ENCODE assay signal across 3 cellular contexts in the genomic region with DNA sequence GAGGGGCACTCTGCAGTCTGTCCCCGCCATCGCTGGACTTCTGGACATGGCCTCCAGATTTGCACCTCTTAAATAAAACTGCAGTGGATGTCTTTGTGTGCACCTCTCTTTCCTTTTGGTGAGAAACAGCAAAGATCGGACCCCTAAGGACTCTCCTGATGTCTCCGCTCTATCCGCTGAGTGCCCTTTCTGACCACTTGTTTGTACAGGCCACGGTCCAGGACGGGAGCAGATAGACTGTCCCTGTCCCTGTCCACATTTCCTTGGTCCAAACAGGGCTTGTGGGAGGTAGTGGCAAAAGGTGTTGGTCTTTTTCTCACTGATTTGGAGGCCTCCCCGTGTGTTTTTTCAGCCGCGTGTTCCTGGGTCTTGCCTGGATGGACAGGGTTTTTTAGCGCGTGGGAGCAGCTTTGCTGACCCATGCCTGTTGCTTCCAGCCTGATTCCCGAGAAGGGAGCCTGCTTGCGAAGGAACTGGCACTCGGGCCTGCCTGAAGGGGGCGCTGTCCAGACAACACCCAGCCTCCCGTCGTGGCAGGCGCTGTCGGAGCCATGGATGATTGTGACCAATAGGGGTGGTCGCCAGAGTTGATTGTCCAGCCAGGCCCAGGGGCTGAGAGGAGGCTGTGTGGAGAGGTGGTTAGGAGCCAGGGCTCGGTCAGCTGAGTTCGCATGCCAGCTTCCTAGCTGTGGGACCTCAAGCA.
TF ChIP-seq lines count a peak whose summit lies in the region.

No MANE protein-coding gene starts in this region.

TF ChIP-seq in GM23338, 12 proteins besides CTCF, POLR2A, EP300 and RAD21 (continues in another document):
- TF ChIP-seq POLR2AphosphoS5 (IDR thresholded peaks at IDR 0.05; ENCODE audit: low read depth) (no peak), NANOG (IDR thresholded peaks at IDR 0.05; ENCODE audit: borderline replicate concordance) (no peak), ZNF331 (CRISPR knock-in tag; IDR thresholded peaks at IDR 0.05; ENCODE audit: low read depth) (no peak), ZNF114 (CRISPR knock-in tag; IDR thresholded peaks at IDR 0.05) (no peak), EZH2 (IDR thresholded peaks at IDR 0.05; ENCODE audit: low read depth, unreplicated experiment) (no peak), JUNB (IDR thresholded peaks at IDR 0.05; ENCODE audit: unreplicated experiment) (no peak), STAT1 (IDR thresholded peaks at IDR 0.05; ENCODE audit: unreplicated experiment) (no peak), ETS1 (IDR thresholded peaks at IDR 0.05) (no peak), EZH2phosphoT487 (IDR thresholded peaks at IDR 0.05; ENCODE audit: unreplicated experiment) (no peak), CREB1 (CRISPR knock-in tag; IDR thresholded peaks at IDR 0.05; ENCODE audit: low read depth) (no peak)
- TF ChIP-seq, protein P1, sequence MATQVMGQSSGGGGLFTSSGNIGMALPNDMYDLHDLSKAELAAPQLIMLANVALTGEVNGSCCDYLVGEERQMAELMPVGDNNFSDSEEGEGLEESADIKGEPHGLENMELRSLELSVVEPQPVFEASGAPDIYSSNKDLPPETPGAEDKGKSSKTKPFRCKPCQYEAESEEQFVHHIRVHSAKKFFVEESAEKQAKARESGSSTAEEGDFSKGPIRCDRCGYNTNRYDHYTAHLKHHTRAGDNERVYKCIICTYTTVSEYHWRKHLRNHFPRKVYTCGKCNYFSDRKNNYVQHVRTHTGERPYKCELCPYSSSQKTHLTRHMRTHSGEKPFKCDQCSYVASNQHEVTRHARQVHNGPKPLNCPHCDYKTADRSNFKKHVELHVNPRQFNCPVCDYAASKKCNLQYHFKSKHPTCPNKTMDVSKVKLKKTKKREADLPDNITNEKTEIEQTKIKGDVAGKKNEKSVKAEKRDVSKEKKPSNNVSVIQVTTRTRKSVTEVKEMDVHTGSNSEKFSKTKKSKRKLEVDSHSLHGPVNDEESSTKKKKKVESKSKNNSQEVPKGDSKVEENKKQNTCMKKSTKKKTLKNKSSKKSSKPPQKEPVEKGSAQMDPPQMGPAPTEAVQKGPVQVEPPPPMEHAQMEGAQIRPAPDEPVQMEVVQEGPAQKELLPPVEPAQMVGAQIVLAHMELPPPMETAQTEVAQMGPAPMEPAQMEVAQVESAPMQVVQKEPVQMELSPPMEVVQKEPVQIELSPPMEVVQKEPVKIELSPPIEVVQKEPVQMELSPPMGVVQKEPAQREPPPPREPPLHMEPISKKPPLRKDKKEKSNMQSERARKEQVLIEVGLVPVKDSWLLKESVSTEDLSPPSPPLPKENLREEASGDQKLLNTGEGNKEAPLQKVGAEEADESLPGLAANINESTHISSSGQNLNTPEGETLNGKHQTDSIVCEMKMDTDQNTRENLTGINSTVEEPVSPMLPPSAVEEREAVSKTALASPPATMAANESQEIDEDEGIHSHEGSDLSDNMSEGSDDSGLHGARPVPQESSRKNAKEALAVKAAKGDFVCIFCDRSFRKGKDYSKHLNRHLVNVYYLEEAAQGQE (IDR thresholded peaks at IDR 0.05; ENCODE audit: unreplicated experiment) = no peak

TF ChIP-seq in GM12878, 131 proteins besides CTCF, POLR2A, EP300 and RAD21:
- TF ChIP-seq TBL1XR1 (IDR thresholded peaks at IDR 0.05; ENCODE audit: low read depth, low read length) = no peak
- no peak for TF ChIP-seq JUNB (IDR thresholded peaks at IDR 0.05)
- no peak for TF ChIP-seq HDAC2 (IDR thresholded peaks at IDR 0.05)
- TF ChIP-seq HCFC1 (IDR thresholded peaks at IDR 0.05; ENCODE audit: low read length) = no peak
- TF ChIP-seq MTA2 (IDR thresholded peaks at IDR 0.05; ENCODE audit: low read depth) = no peak
- TF ChIP-seq ZNF622 (IDR thresholded peaks at IDR 0.05) = no peak

TF ChIP-seq in GM12891, 5 proteins besides CTCF, POLR2A, EP300 and RAD21:
- TF ChIP-seq TAF1 (IDR thresholded peaks at IDR 0.05; ENCODE audit: low read depth, low read length) (no peak), POU2F2 (IDR thresholded peaks at IDR 0.05; ENCODE audit: low read depth, low read length) (no peak), POLR2AphosphoS5 (IDR thresholded peaks at IDR 0.05; ENCODE audit: low read depth, low read length) (no peak), SPI1 (IDR thresholded peaks at IDR 0.05; ENCODE audit: low read depth, low read length) (no peak), PAX5 (IDR thresholded peaks at IDR 0.05; ENCODE audit: insufficient read depth, low read length, severe bottlenecking) (no peak)
TF ChIP-seq in GM12891: peak in this region for 0.
